19 cellular contexts compared by ENCODE assay signal in the genomic region with DNA sequence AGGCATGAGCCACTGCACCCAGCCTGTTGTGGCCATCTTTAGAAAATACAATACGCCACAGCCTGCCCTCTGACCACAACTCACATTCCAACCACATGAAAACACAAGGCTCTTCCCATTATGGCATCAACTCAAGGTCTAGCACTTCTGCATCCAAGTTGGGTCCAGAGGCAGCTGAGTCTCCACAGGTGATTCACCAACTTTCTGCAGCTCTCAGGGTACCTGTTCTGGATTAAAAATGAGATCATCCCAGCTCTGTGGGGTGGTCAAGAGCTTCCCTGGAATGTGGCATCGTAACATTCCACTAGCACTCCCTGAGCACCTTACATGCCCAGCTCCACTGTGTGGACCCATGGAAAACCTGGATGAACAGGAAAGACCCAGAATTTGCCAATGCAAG. TPM values are rescaled to one million over a fixed set of nuclear protein-coding genes. Genes with fewer than 3 reads are reported as not detected.
DNase-seq lines count a peak whose midpoint lies in the region; ATAC-seq and TF ChIP-seq lines count a peak whose summit lies in the region.
"Had no signal": no experiment of that assay in that cellular context is flagged by ENCODE, and none has a peak within 500 bp of the region (broad histone marks: within the 10 kb centered on the region; RNA-seq: fewer than 3 reads in every experiment).

No MANE protein-coding gene starts in this region.

- H4K20me1 ChIP-seq in GM23338 (replicated peaks; ENCODE audit: insufficient read depth) (no peaks in the 10 kb centered on the region), smooth muscle cell (ENCODE audit: low read depth) (no peaks in the 10 kb centered on the region), MM.1S (ENCODE audit: insufficient read depth, low read length) (no peaks in the 10 kb centered on the region)

- no peak overlapping the region for H2AFZ ChIP-seq in GM23338
- H2AFZ ChIP-seq in smooth muscle cell (ENCODE audit: low read depth): no peak overlapping the region
- H2AFZ ChIP-seq in MM.1S (ENCODE audit: low read length): no peak overlapping the region

- H3K36me3 Mint-ChIP-seq in GM23338 (ENCODE audit: low read depth): no peaks in the 10 kb centered on the region; the same call in 2 of the 3 replicates
- H3K36me3 Mint-ChIP-seq: activated naive CD4-positive, alpha-beta T cell treated with anti-CD3 and anti-CD28 coated beads, Interleukin-2, amount 50 U/mL, for 72 hours; CD8-positive, alpha-beta T cell had no signal

- H3K79me2 ChIP-seq in GM23338 (replicated peaks; ENCODE audit: insufficient read depth) (no peaks in the 10 kb centered on the region), smooth muscle cell (ENCODE audit: low read depth) (no peaks in the 10 kb centered on the region), MM.1S (ENCODE audit: low read length) (no peaks in the 10 kb centered on the region)

- no peak for TF ChIP-seq CTCF in GM23338 (conservative IDR thresholded peaks at IDR 0.05; ENCODE audit: low read depth in 2 of 2)
- no peak for TF ChIP-seq CTCF in smooth muscle cell (IDR thresholded peaks at IDR 0.05; ENCODE audit: borderline replicate concordance, insufficient read depth, poor library complexity, severe bottlenecking)
- TF ChIP-seq CTCF in MM.1S (IDR thresholded peaks at IDR 0.05; ENCODE audit: low read length): no peak

- H3K4me2 ChIP-seq in GM23338 (no peak overlapping the region), smooth muscle cell (no peak overlapping the region), MM.1S (ENCODE audit: low read depth, low read length) (no peak overlapping the region)

- ATAC-seq in GM23338: no peak
- ATAC-seq in GM21367 (IDR thresholded peaks at IDR 0.05; ENCODE audit: unreplicated experiment): no peak
- ATAC-seq: activated CD4-positive, CD25-positive, alpha-beta regulatory T cell treated with anti-CD3 and anti-CD28 coated beads, Interleukin-2, amount 50 U/mL, for 24 hours; activated naive CD4-positive, alpha-beta T cell treated with anti-CD3 and anti-CD28 coated beads, Interleukin-2, amount 50 U/mL, for 72 hours; CD8-positive, alpha-beta T cell; K562 had no signal

- H3K4me3 ChIP-seq in GM23338 (no peak overlapping the region), smooth muscle cell (no peak overlapping the region), MM.1S (ENCODE audit: low read length) (no peak overlapping the region)
- H3K4me3 ChIP-seq: K562, prostate gland had no signal

- H3K36me3 ChIP-seq in GM23338 (ENCODE audit: insufficient read depth): no peaks in the 10 kb centered on the region
- no peaks in the 10 kb centered on the region for H3K36me3 ChIP-seq in smooth muscle cell (ENCODE audit: low read depth)
- H3K36me3 ChIP-seq in MM.1S (replicated peaks; ENCODE audit: insufficient read depth, low read length): no peaks in the 10 kb centered on the region
- H3K36me3 ChIP-seq: prostate gland had no signal

- no peak overlapping the region for H3K9ac ChIP-seq in smooth muscle cell (ENCODE audit: low read depth)
- no peak overlapping the region for H3K9ac ChIP-seq in MM.1S (ENCODE audit: low read length)

- H3K4me1 ChIP-seq in GM23338 (ENCODE audit: insufficient read depth): no peaks in the 10 kb centered on the region
- no peaks in the 10 kb centered on the region for H3K4me1 ChIP-seq in smooth muscle cell (ENCODE audit: low read depth)
- H3K4me1 ChIP-seq in MM.1S (ENCODE audit: low read length): peaks cover 11% of the 10 kb centered on the region
- H3K4me1 ChIP-seq: prostate gland had no signal

- H3K27ac ChIP-seq in GM23338 (ENCODE audit: low read depth): no peak overlapping the region
- H3K27ac ChIP-seq in smooth muscle cell (ENCODE audit: low read depth): peak overlapping the region; percentile 34
- H3K27ac ChIP-seq in MM.1S (ENCODE audit: low read length): no peak overlapping the region
- H3K27ac ChIP-seq: prostate gland had no signal

- H3K9me2 ChIP-seq in GM23338 (ENCODE audit: insufficient read depth) (no peaks in the 10 kb centered on the region), MM.1S (replicated peaks; ENCODE audit: insufficient read depth, low read length) (no peaks in the 10 kb centered on the region)

- no peak overlapping the region for H3K4me3 Mint-ChIP-seq in GM23338
- H3K4me3 Mint-ChIP-seq: CD8-positive, alpha-beta T cell; central memory CD8-positive, alpha-beta T cell had no signal

- peaks cover 9% of the 10 kb centered on the region; the same call in 2 of the 3 replicates for H3K9me3 Mint-ChIP-seq in GM23338
- H3K9me3 Mint-ChIP-seq: activated naive CD4-positive, alpha-beta T cell treated with anti-CD3 and anti-CD28 coated beads, Interleukin-2, amount 50 U/mL, for 72 hours; CD8-positive, alpha-beta T cell; central memory CD8-positive, alpha-beta T cell had no signal

- peaks cover 25% of the 10 kb centered on the region for H3K27me3 Mint-ChIP-seq in GM23338 (ENCODE audit: insufficient read depth, low read depth, poor library complexity)

- H3K4me1 Mint-ChIP-seq in GM23338: peaks cover 4% of the 10 kb centered on the region; the same call in 2 of the 3 replicates

- peak; percentile 12 for DNase-seq in GM23338 (ENCODE audit: low spot score)
- DNase-seq in RPMI7951 (ENCODE audit: low read depth): peak; percentile 70
- peak; percentile 49 for DNase-seq in fibroblast of peridontal ligament (ENCODE audit: extremely low read depth)
- DNase-seq in smooth muscle cell (lab: John Stamatoyannopoulos, UW; ENCODE audit: unreplicated experiment): no peak
- DNase-seq in MM.1S: no peak
- DNase-seq in NCI-H146 treated with DMSO at 0.1 percent for 48 hours (lab: John Stamatoyannopoulos, UW; ENCODE audit: unreplicated experiment): no peak
- DNase-seq: activated CD8-positive, alpha-beta memory T cell treated with anti-CD3 and anti-CD28 coated beads, Interleukin-2, amount 50 U/mL, for 4 hours; GF-D8; glutamatergic neuron; NCI-H1436; NCI-H510A had no signal

- H3K27me3 ChIP-seq in GM23338 (ENCODE audit: insufficient read depth) (peaks cover 22% of the 10 kb centered on the region), smooth muscle cell (ENCODE audit: low read depth) (no peaks in the 10 kb centered on the region), MM.1S (replicated peaks; ENCODE audit: insufficient read depth, low read length) (peaks cover 5% of the 10 kb centered on the region; the same call in 1 of the 2 replicates)

- 58% methylated on average over 2 of the region's 2 CpGs for WGBS in smooth muscle cell (ENCODE audit: low lambda C conversion rate)

- H3F3A ChIP-seq in GM23338 (replicated peaks; ENCODE audit: low read depth) (no peaks in the 10 kb centered on the region), smooth muscle cell (ENCODE audit: low read depth) (no peaks in the 10 kb centered on the region), MM.1S (ENCODE audit: insufficient read depth, low read length) (peaks cover 22% of the 10 kb centered on the region)

- H3K27ac Mint-ChIP-seq in GM23338: no peak overlapping the region
- H3K27ac Mint-ChIP-seq: activated naive CD4-positive, alpha-beta T cell treated with anti-CD3 and anti-CD28 coated beads, Interleukin-2, amount 50 U/mL, for 72 hours; CD8-positive, alpha-beta T cell had no signal

- H3K9me3 ChIP-seq in smooth muscle cell (replicated peaks; ENCODE audit: low read depth): no peaks in the 10 kb centered on the region
- H3K9me3 ChIP-seq in MM.1S (replicated peaks; ENCODE audit: insufficient read depth, low read length): no peaks in the 10 kb centered on the region
- H3K9me3 ChIP-seq: prostate gland had no signal

RNA-seq across cellular contexts. Expression of gene GUCY2D, which starts 9.9 kb away (rescaled TPM):
- total RNA-seq in GM23338 (2014; rRNA removed; shearing (Covaris generic)): 0.07 TPM in 1 of 2 replicates, not detected in the other
- polyA plus RNA-seq in GM23338 (2016; fragmentation: Nextera tagmentation; extraction: Ambion mirVana) (0.08 and 0.96 TPM in 2 replicates), smooth muscle cell (0.30 and 0.57 TPM in 2 replicates)
- total RNA-seq in RPMI7951 (2014; rRNA removed; shearing (Covaris generic)): not detected in 2 replicates
- 0.09 TPM in 1 of 2 replicates, not detected in the other for total RNA-seq in smooth muscle cell
- total RNA-seq: CD8-positive, alpha-beta T cell; T-helper 1 cell treated with Interleukin-12 subunit alpha and Interleukin-12 subunit beta and Interleukin-4 antibody, amounts not matched to agents 30 ng/mL and 1 ng/mL, for 36 hours had no signal
- polyA plus RNA-seq: K562 had no signal

RNA-seq across cellular contexts. Expression of gene ALOX15B, which starts 46.3 kb away (rescaled TPM):
- 0.39 and 0.45 TPM in 2 replicates for total RNA-seq in GM23338 (2014; rRNA removed; shearing (Covaris generic))
- polyA plus RNA-seq in GM23338 (2016; fragmentation: Nextera tagmentation; extraction: Ambion mirVana) (0.33 and 0.42 TPM in 2 replicates), smooth muscle cell (0.69 and 1.1 TPM in 2 replicates)
- not detected in 2 replicates for total RNA-seq in RPMI7951 (2014; rRNA removed; shearing (Covaris generic))
- 0.18 and 0.27 TPM in 2 replicates for total RNA-seq in smooth muscle cell
- total RNA-seq: activated naive CD4-positive, alpha-beta T cell treated with anti-CD3 and anti-CD28 coated beads, Interleukin-2, amount 50 U/mL, for 72 hours; CD8-positive, alpha-beta T cell; T-helper 1 cell treated with Interleukin-12 subunit alpha and Interleukin-12 subunit beta and Interleukin-4 antibody, amounts not matched to agents 30 ng/mL and 1 ng/mL, for 36 hours had no signal
- polyA plus RNA-seq: K562 had no signal

Comparison
In these comparisons a context has a peak if more than half of its experiments do, and no peak if none do; other contexts are left out.
1. DNase-seq: peak in GM23338 (single experiment), RPMI7951 (single experiment) and fibroblast of peridontal ligament (single experiment); none in smooth muscle cell (single experiment), MM.1S (single experiment) and NCI-H146 treated with DMSO at 0.1 percent for 48 hours (single experiment).